3 cellular contexts compared by ENCODE assay signal in genomic region chr20:34664751-34665150, GRCh38. TPM values are rescaled to one million over a fixed set of nuclear protein-coding genes. Genes with fewer than 3 reads are reported as not detected.
DNase-seq lines count a peak whose midpoint lies in the region; ATAC-seq, FAIRE-seq and TF ChIP-seq lines count a peak whose summit lies in the region.
"Not testable (repeated sequence)": the region's sequence is repeated elsewhere in the genome, so short reads cannot be mapped to it uniquely, and the experiment has no call there.

No MANE protein-coding gene starts in this region.

- H3K4me2 ChIP-seq in HepG2 (ENCODE audit: low read depth, low read length) = not testable (repeated sequence)

- H3K27ac ChIP-seq in HEK293 (ENCODE audit: extremely low read depth, low read depth, low read length); HepG2 (ENCODE audit: extremely low read length, insufficient read depth, low read length): not testable (repeated sequence)

- TF ChIP-seq EP300 in HepG2 (IDR thresholded peaks at IDR 0.05; ENCODE audit: low read depth in 2 of 2, low read length in 2 of 2); HepG2 (CRISPR knock-in tag; IDR thresholded peaks at IDR 0.05; ENCODE audit: borderline replicate concordance): not testable (repeated sequence)

- POLR2A ChIA-PET in HEK293 (lab: Yijun Ruan, JAX) = interaction anchor here (0.7 kb wide), 1 partner anchor 10 kb away, joined by 3 read pairs; no protein-coding TSS in a partner anchor
- POLR2A ChIA-PET in HepG2 (lab: Yijun Ruan, JAX) = not testable (repeated sequence)

- DNase-seq in HepG2 (ENCODE audit: low spot score); progenitor cell of endocrine pancreas (ENCODE audit: low spot score, unreplicated experiment): not testable (repeated sequence)

- not testable (repeated sequence) for H2AFZ ChIP-seq in HepG2 (ENCODE audit: low read length)

- not testable (repeated sequence) for TF ChIP-seq RAD21 in HepG2 (CRISPR knock-in tag; IDR thresholded peaks at IDR 0.05)

- not testable (repeated sequence) for H3K4me3 Mint-ChIP-seq in progenitor cell of endocrine pancreas (ENCODE audit: low read depth)

- 97% methylated on average over 7 of the region's 7 CpGs for WGBS in HepG2 (ENCODE audit: low lambda C conversion rate)

- BruUV-seq in HepG2 (replicated peaks; lab: Mats Ljungman, UMichigan) = not testable (repeated sequence)

- H3K27ac Mint-ChIP-seq in progenitor cell of endocrine pancreas = peak overlapping the region; percentile 64

- not testable (repeated sequence) for H3K9me3 Mint-ChIP-seq in progenitor cell of endocrine pancreas (ENCODE audit: low read depth)

- not testable (repeated sequence) for H3K27me3 ChIP-seq in HepG2 (ENCODE audit: control insufficient read depth in 1 of 2, insufficient read depth in 2 of 2, low read length in 2 of 2)

- H3K4me1 ChIP-seq in HEK293 (ENCODE audit: control insufficient read depth, insufficient read depth, low read length) = not testable (repeated sequence)
- H3K4me1 ChIP-seq in HepG2 (ENCODE audit: insufficient read depth, low read length) = peaks cover 12% of the 10 kb centered on the region; the same call in 1 of the 2 replicates

- H3K9me3 ChIP-seq in HEK293 (ENCODE audit: control insufficient read depth, insufficient read depth, low read depth, low read length); HepG2 (ENCODE audit: low read length): not testable (repeated sequence)

- not testable (repeated sequence) for FAIRE-seq in HepG2 (lab: Jason Lieb, UNC)

- not testable (repeated sequence) for TF ChIP-seq POLR2A in HepG2 (IDR thresholded peaks at IDR 0.05; ENCODE audit: insufficient read depth in 1 of 2, low read depth in 2 of 2, low read length in 2 of 2)

- H3K79me2 ChIP-seq in HepG2 (ENCODE audit: insufficient read depth, low read length) = peaks cover 28% of the 10 kb centered on the region

- not testable (repeated sequence) for H3K36me3 Mint-ChIP-seq in progenitor cell of endocrine pancreas (ENCODE audit: insufficient read depth)

- not testable (repeated sequence) for H3K27me3 Mint-ChIP-seq in progenitor cell of endocrine pancreas

- not testable (repeated sequence) for H4K20me1 ChIP-seq in HepG2 (ENCODE audit: insufficient read depth, low read length)

- in situ Hi-C loops in HepG2 (cut with HindIII; ENCODE audit: extremely low pct_ligation_motif_present, low pct_unique_long_range_greater_than_20kb) = not testable (repeated sequence)

- H3K36me3 ChIP-seq in HEK293 (ENCODE audit: control insufficient read depth in 2 of 2, insufficient read depth in 1 of 2, low read length in 2 of 2); HepG2 (replicated peaks in 1 of 2; ENCODE audit: control insufficient read depth in 1 of 2, insufficient read depth in 2 of 2, low read length in 2 of 2): not testable (repeated sequence)

- not testable (repeated sequence) for ATAC-seq in HepG2

- CTCF ChIA-PET in HEK293 (lab: Yijun Ruan, JAX) = interaction anchor here (1.0 to 1.5 kb wide), 2 partner anchors 85 to 105 kb away, joined by 3 to 4 read pairs; no protein-coding TSS in a partner anchor
- CTCF ChIA-PET in HepG2 (lab: Yijun Ruan, JAX; ENCODE audit: low intra/inter-chr PET ratio, low total read pairs) = not testable (repeated sequence)

- not testable (repeated sequence) for H3K9ac ChIP-seq in HepG2 (ENCODE audit: insufficient read depth, low read depth, low read length)

- intact Hi-C loops in HepG2 (cut with micrococcal nuclease; ENCODE audit: unreplicated experiment) = not testable (repeated sequence)

- not testable (repeated sequence) for TF ChIP-seq CTCF in HEK293 (tag by site-specific recombination; IDR thresholded peaks at IDR 0.05); HepG2 (CRISPR knock-in tag; IDR thresholded peaks at IDR 0.05); progenitor cell of endocrine pancreas (IDR thresholded peaks at IDR 0.05; ENCODE audit: unreplicated experiment)

- H3K4me3 ChIP-seq in HEK293 (ENCODE audit: low read depth, low read length); HepG2 (replicated peaks in 1 of 3; ENCODE audit: insufficient read depth in 1 of 3, low read depth in 2 of 3, low read length in 3 of 3): not testable (repeated sequence)

- H3K4me1 Mint-ChIP-seq in progenitor cell of endocrine pancreas (ENCODE audit: low read depth) = not testable (repeated sequence)

TF ChIP-seq in HEK293, 187 proteins besides CTCF, POLR2A, EP300 and RAD21:
- peak; percentile 64 for TF ChIP-seq ZNF121 (tag by site-specific recombination; IDR thresholded peaks at IDR 0.05)
TF ChIP-seq in HEK293: peak in this region for 1; not testable (repeated sequence) for 186.

TF ChIP-seq in HepG2, 621 proteins besides CTCF, POLR2A, EP300 and RAD21:
- TF ChIP-seq ZNF121 (CRISPR knock-in tag; IDR thresholded peaks at IDR 0.05) = peak; percentile 61; the same call in 1 of the 2 replicates

RNA-seq across cellular contexts. Expression of gene PIGU, which starts 12.1 kb away (rescaled TPM):
- 27.1 and 45.5 TPM in 2 replicates for total RNA-seq in HepG2 (2016; rRNA removed; fragmentation: Illumina TruSeq; extraction: Trizol)
- 7.9 and 10.2 TPM in 2 replicates for total RNA-seq in HepG2 (2016; cell fraction: cytosol; rRNA removed; fragmentation: Illumina TruSeq; extraction: Trizol; ENCODE audit: low read depth)
- 22.7 and 40.7 TPM in 2 replicates for total RNA-seq in HepG2 (2016; cell fraction: insoluble cytoplasmic fraction; rRNA removed; fragmentation: Illumina TruSeq; extraction: Trizol)
- total RNA-seq in HepG2 (2016; cell fraction: membrane; rRNA removed; fragmentation: Illumina TruSeq; extraction: Trizol) = 13.9 and 15.8 TPM in 2 replicates
- 46.7 and 53.0 TPM in 2 replicates for total RNA-seq in HepG2 (2016; cell fraction: nucleus; rRNA removed; fragmentation: Illumina TruSeq; extraction: Trizol)
- polyA plus RNA-seq in HepG2 (2011; rRNA removed) = 175 and 231 TPM in 2 replicates
- polyA plus RNA-seq in HepG2 (2011; cell fraction: cytosol; rRNA removed) = 173 and 228 TPM in 2 replicates
- 61.5 and 68.6 TPM in 2 replicates for polyA plus RNA-seq in HepG2 (2011; cell fraction: nucleus; rRNA removed)
- polyA plus RNA-seq in HepG2 (2012) = 58.5 and 63.1 TPM in 2 replicates
- 12.5 and 12.8 TPM in 2 replicates for polyA plus RNA-seq in HepG2 (2016; cell fraction: cytosol; fragmentation: Illumina TruSeq; extraction: Trizol; ENCODE audit: low read depth)
- polyA plus RNA-seq in HepG2 (2016; cell fraction: insoluble cytoplasmic fraction; fragmentation: Illumina TruSeq; extraction: Trizol; ENCODE audit: low read depth) = 38.7 and 42.6 TPM in 2 replicates
- 20.5 and 21.1 TPM in 2 replicates for polyA plus RNA-seq in HepG2 (2016; cell fraction: membrane; fragmentation: Illumina TruSeq; extraction: Trizol; ENCODE audit: low read depth)
- polyA plus RNA-seq in HepG2 (2016; cell fraction: nucleus; fragmentation: Illumina TruSeq; extraction: Trizol; ENCODE audit: insufficient read depth, low read depth) = 88.7 and 94.6 TPM in 2 replicates
- polyA minus RNA-seq in HepG2 (2011; rRNA and poly(A)+ RNA removed; ENCODE audit: low replicate concordance) = 185 and 339 TPM in 2 replicates
- polyA minus RNA-seq in HepG2 (2011; cell fraction: cytosol; rRNA and poly(A)+ RNA removed) = 49.4 and 49.8 TPM in 2 replicates
- 55.5 and 65.3 TPM in 2 replicates for polyA minus RNA-seq in HepG2 (2011; cell fraction: nucleus; rRNA and poly(A)+ RNA removed)
- 44.3 and 45.8 TPM in 2 replicates for total RNA-seq in progenitor cell of endocrine pancreas

RNA-seq across cellular contexts. Expression of gene TP53INP2, which starts 39.4 kb away (rescaled TPM):
- total RNA-seq in HepG2 (2016; rRNA removed; fragmentation: Illumina TruSeq; extraction: Trizol) = 5.2 and 10.1 TPM in 2 replicates
- total RNA-seq in HepG2 (2016; cell fraction: cytosol; rRNA removed; fragmentation: Illumina TruSeq; extraction: Trizol; ENCODE audit: low read depth) = 1.1 and 1.2 TPM in 2 replicates
- total RNA-seq in HepG2 (2016; cell fraction: insoluble cytoplasmic fraction; rRNA removed; fragmentation: Illumina TruSeq; extraction: Trizol) = 5.0 and 8.1 TPM in 2 replicates
- 7.4 and 7.6 TPM in 2 replicates for total RNA-seq in HepG2 (2016; cell fraction: membrane; rRNA removed; fragmentation: Illumina TruSeq; extraction: Trizol)
- 10.1 and 10.3 TPM in 2 replicates for total RNA-seq in HepG2 (2016; cell fraction: nucleus; rRNA removed; fragmentation: Illumina TruSeq; extraction: Trizol)
- 18.8 and 29.5 TPM in 2 replicates for polyA plus RNA-seq in HepG2 (2011; rRNA removed)
- 11.4 and 22.8 TPM in 2 replicates for polyA plus RNA-seq in HepG2 (2011; cell fraction: cytosol; rRNA removed)
- polyA plus RNA-seq in HepG2 (2011; cell fraction: nucleus; rRNA removed) = 46.3 and 62.2 TPM in 2 replicates
- polyA plus RNA-seq in HepG2 (2012) = 67.2 and 70.2 TPM in 2 replicates
- polyA plus RNA-seq in HepG2 (2016; cell fraction: cytosol; fragmentation: Illumina TruSeq; extraction: Trizol; ENCODE audit: low read depth) = 1.7 and 2.0 TPM in 2 replicates
- polyA plus RNA-seq in HepG2 (2016; cell fraction: insoluble cytoplasmic fraction; fragmentation: Illumina TruSeq; extraction: Trizol; ENCODE audit: low read depth) = 20.8 and 28.1 TPM in 2 replicates
- 8.6 and 8.7 TPM in 2 replicates for polyA plus RNA-seq in HepG2 (2016; cell fraction: membrane; fragmentation: Illumina TruSeq; extraction: Trizol; ENCODE audit: low read depth)
- 28.2 and 29.8 TPM in 2 replicates for polyA plus RNA-seq in HepG2 (2016; cell fraction: nucleus; fragmentation: Illumina TruSeq; extraction: Trizol; ENCODE audit: insufficient read depth, low read depth)
- 2.6 and 22.7 TPM in 2 replicates for polyA minus RNA-seq in HepG2 (2011; rRNA and poly(A)+ RNA removed; ENCODE audit: low replicate concordance)
- 21.5 and 41.0 TPM in 2 replicates for polyA minus RNA-seq in HepG2 (2011; cell fraction: cytosol; rRNA and poly(A)+ RNA removed)
- polyA minus RNA-seq in HepG2 (2011; cell fraction: nucleus; rRNA and poly(A)+ RNA removed) = 19.1 and 30.5 TPM in 2 replicates
- total RNA-seq in progenitor cell of endocrine pancreas = 31.5 and 33.0 TPM in 2 replicates
